ENCODE assay signal across 33 cellular contexts in the genomic region with DNA sequence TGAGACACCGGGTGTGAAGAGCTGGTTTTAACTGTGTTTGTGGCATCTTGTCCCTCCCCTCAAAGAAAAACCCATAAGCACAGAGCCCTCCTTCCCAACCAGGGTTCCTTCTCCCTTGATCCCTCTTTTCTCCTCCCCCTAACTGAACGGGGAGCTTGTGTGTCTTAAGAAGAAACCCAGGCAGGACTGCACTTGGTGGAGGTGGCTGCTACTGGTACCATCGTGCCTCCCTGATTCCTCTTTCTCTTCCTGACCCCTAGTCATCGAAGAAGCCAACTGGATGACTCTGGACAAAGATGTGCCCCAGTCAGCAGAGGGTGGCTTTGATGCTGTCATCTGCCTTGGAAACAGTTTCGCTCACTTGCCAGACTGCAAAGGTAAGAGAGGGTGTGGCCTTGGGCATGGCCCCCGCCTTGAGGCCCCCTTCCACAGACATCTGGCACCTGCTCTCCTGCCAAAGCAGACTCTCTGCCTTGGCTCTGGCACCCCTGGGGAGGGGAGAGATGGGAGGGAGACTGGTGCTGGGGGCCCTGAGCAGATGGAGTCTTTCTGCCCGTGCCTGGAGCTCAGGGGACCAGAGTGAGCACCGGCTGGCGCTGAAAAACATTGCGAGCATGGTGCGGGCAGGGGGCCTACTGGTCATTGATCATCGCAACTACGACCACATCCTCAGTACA. TPM values are rescaled to one million over a fixed set of nuclear protein-coding genes. Genes with fewer than 3 reads are reported as not detected.
DNase-seq lines count a peak whose midpoint lies in the region; ATAC-seq and TF ChIP-seq lines count a peak whose summit lies in the region.
"Had no signal": no experiment of that assay in that cellular context is flagged by ENCODE, and none has a peak within 500 bp of the region (broad histone marks: within the 10 kb centered on the region; RNA-seq: fewer than 3 reads in every experiment).

No MANE protein-coding gene starts in this region.

- H2BK15ac ChIP-seq in IMR-90 (ENCODE audit: low read depth, low read length), result no peak overlapping the region

- TF ChIP-seq CTCF in IMR-90 (conservative IDR thresholded peaks at IDR 0.05; ENCODE audit: low read depth, low read length) (no peak), RWPE1 (conservative IDR thresholded peaks at IDR 0.05; ENCODE audit: low read depth) (no peak), neural crest cell (conservative IDR thresholded peaks at IDR 0.05) (no peak)
- no peak for TF ChIP-seq CTCF in CD8-positive, alpha-beta T cell (IDR thresholded peaks at IDR 0.05)

- H3K27ac Mint-ChIP-seq in neural crest cell (ENCODE audit: unreplicated experiment), result peak overlapping the region; percentile 71
- H3K27ac Mint-ChIP-seq in CD8-positive, alpha-beta T cell, result no peak overlapping the region
- H3K27ac Mint-ChIP-seq: activated CD4-positive, alpha-beta T cell treated with anti-CD3 and anti-CD28 coated beads for 36 hours; activated T-helper 17 cell treated with anti-CD3 and anti-CD28 coated beads, Interleukin-2, amount 50 U/mL, for 72 hours; effector memory CD8-positive, alpha-beta T cell; memory B cell; T-helper 2 cell treated with Interferon-gamma antibody and Interleukin-4, amounts not matched to agents 5 μg/mL and 100 μg/mL, for 36 hours had no signal

- no TSS peak for BruUV-seq in IMR-90 (replicated peaks; lab: Mats Ljungman, UMichigan)

- H3K4ac ChIP-seq in IMR-90 (ENCODE audit: low read depth, low read length), result no peak overlapping the region

- H3K79me1 ChIP-seq in IMR-90 (ENCODE audit: low read depth in 1 of 2, low read length in 2 of 2), result peaks cover 0 to 3% of the 10 kb centered on the region in 2 experiments; a peak in 1 of 4 replicates

- peaks cover 43% of the 10 kb centered on the region for H3K27me3 Mint-ChIP-seq in neural crest cell (ENCODE audit: low read depth)
- H3K27me3 Mint-ChIP-seq in CD8-positive, alpha-beta T cell (ENCODE audit: low read depth), result no peaks in the 10 kb centered on the region
- H3K27me3 Mint-ChIP-seq: activated CD4-positive, alpha-beta T cell treated with anti-CD3 and anti-CD28 coated beads for 36 hours; activated T-helper 17 cell treated with anti-CD3 and anti-CD28 coated beads, Interleukin-2, amount 50 U/mL, for 72 hours; CD8-positive, alpha-beta memory T cell; effector memory CD8-positive, alpha-beta T cell; memory B cell had no signal

- no peak overlapping the region for H3K4me3 ChIP-seq in IMR-90 (ENCODE audit: insufficient read depth, low read depth, low read length)
- H3K4me3 ChIP-seq in CD8-positive, alpha-beta T cell (ENCODE audit: low read depth, low read length), result no peak overlapping the region
- H3K4me3 ChIP-seq: A549, coronary artery, GM12878, right atrium auricular region, smooth muscle cell, testis had no signal

- WGBS in IMR-90 (ENCODE audit: extremely low coverage in 2 of 2, insufficient read length in 1 of 2), 2 experiments, result no CpG with 5 or more reads among the region's 13 CpGs

- H2AK5ac ChIP-seq in IMR-90 (ENCODE audit: low read depth, low read length), result no peak overlapping the region

- ATAC-seq in IMR-90 (ENCODE audit: low read depth), result no peak
- no peak for ATAC-seq in GM21381 (IDR thresholded peaks at IDR 0.05; ENCODE audit: unreplicated experiment)
- ATAC-seq in CD8-positive, alpha-beta T cell, result no peak
- ATAC-seq: activated CD4-positive, alpha-beta T cell treated with anti-CD3 and anti-CD28 coated beads for 36 hours; activated T-helper 17 cell treated with anti-CD3 and anti-CD28 coated beads, Interleukin-2, amount 50 U/mL, for 72 hours; effector memory CD8-positive, alpha-beta T cell; left lobe of liver; stimulated activated naive CD8-positive, alpha-beta T cell treated with anti-CD3 and anti-CD28 coated beads, Interleukin-15, Interleukin-2, amounts not matched to agents 100 U/mL and 50 U/mL, for 24 hours had no signal

- no peaks in the 10 kb centered on the region for H3K9me3 Mint-ChIP-seq in neural crest cell
- no peaks in the 10 kb centered on the region for H3K9me3 Mint-ChIP-seq in CD8-positive, alpha-beta T cell
- H3K9me3 Mint-ChIP-seq: activated T-helper 17 cell treated with anti-CD3 and anti-CD28 coated beads, Interleukin-2, amount 50 U/mL, for 72 hours; CD8-positive, alpha-beta memory T cell; effector memory CD8-positive, alpha-beta T cell; memory B cell; T-helper 2 cell treated with Interferon-gamma antibody and Interleukin-4, amounts not matched to agents 5 μg/mL and 100 μg/mL, for 36 hours had no signal

- peaks cover 10% of the 10 kb centered on the region for H3K4me1 Mint-ChIP-seq in neural crest cell
- peaks cover 15% of the 10 kb centered on the region for H3K4me1 Mint-ChIP-seq in CD8-positive, alpha-beta T cell (ENCODE audit: low read depth)

- no peaks in the 10 kb centered on the region for H3K9me3 ChIP-seq in IMR-90 (ENCODE audit: control insufficient read depth, insufficient read depth, low read length)
- H3K9me3 ChIP-seq in CD8-positive, alpha-beta T cell (ENCODE audit: low read length), result no peaks in the 10 kb centered on the region
- H3K9me3 ChIP-seq: A549, right atrium auricular region, testis had no signal

- H4K91ac ChIP-seq in IMR-90 (ENCODE audit: insufficient read depth, low read depth, low read length), result 0 out of 2 replicates have a peak overlapping the region, but pooled peaks have one; percentile 12

- peak overlapping the region; percentile 57 for H3K4me3 Mint-ChIP-seq in neural crest cell
- H3K4me3 Mint-ChIP-seq in CD8-positive, alpha-beta T cell, result no peak overlapping the region
- H3K4me3 Mint-ChIP-seq: activated CD4-positive, alpha-beta T cell treated with anti-CD3 and anti-CD28 coated beads for 36 hours; activated T-helper 17 cell treated with anti-CD3 and anti-CD28 coated beads, Interleukin-2, amount 50 U/mL, for 72 hours; memory B cell; T-helper 2 cell treated with Interferon-gamma antibody and Interleukin-4, amounts not matched to agents 5 μg/mL and 100 μg/mL, for 36 hours had no signal

- no peak overlapping the region for H2AFZ ChIP-seq in IMR-90 (replicated peaks; ENCODE audit: low read length, poor library complexity)

- intact Hi-C loops in IMR-90 (cut with micrococcal nuclease), result no loop called here
- intact Hi-C loops in CD8-positive, alpha-beta T cell (cut with DNase I, micrococcal nuclease), result loop anchor here in 1 of 2 experiments (2.0 to 5.0 kb wide), 2 partner anchors 60 to 180 kb away; no protein-coding TSS in a partner anchor

- no peak overlapping the region for H3K14ac ChIP-seq in IMR-90 (replicated peaks; ENCODE audit: low read depth, low read length)

- H3K9ac ChIP-seq in IMR-90 (ENCODE audit: low read depth, low read length), result no peak overlapping the region

- H4K5ac ChIP-seq in IMR-90 (ENCODE audit: low read depth, low read length), result no peak overlapping the region

- dilution Hi-C loops in IMR-90 (cut with HindIII; ENCODE audit: low sequenced_read_pairs, unreplicated experiment), result no loop called here

- H3K56ac ChIP-seq in IMR-90 (ENCODE audit: extremely low read depth, insufficient read depth, low read length), result no peak overlapping the region

- CTCF ChIA-PET in IMR-90 (lab: Yijun Ruan, JAX) (no interaction called here), RWPE1 (lab: Yijun Ruan, JAX) (no interaction called here)
- CTCF ChIA-PET in CD8-positive, alpha-beta T cell (lab: Charles Lee), result interaction anchor here (1.4 kb wide), 1 partner anchor 182 kb away, joined by 7 read pairs; no protein-coding TSS in a partner anchor

- POLR2A ChIA-PET in IMR-90 (lab: Charles Lee; ENCODE audit: unreplicated experiment) (no interaction called here), RWPE1 (lab: Yijun Ruan, JAX; ENCODE audit: low non-redundant PET) (interaction anchor here (0.6 kb wide), 1 partner anchor 32 kb away, joined by 4 read pairs; no protein-coding TSS in a partner anchor)
- POLR2A ChIA-PET in CD8-positive, alpha-beta T cell (lab: Charles Lee), result interaction anchor here (2.3 kb wide), 1 partner anchor 33 kb away, joined by 7 read pairs; a partner anchor contains a TSS

- DNase-seq in NCI-H82 (lab: John Stamatoyannopoulos, UW), result peak; percentile 63
- no peak for DNase-seq in NCI-H82 treated with DMSO at 0.1 percent for 48 hours (lab: John Stamatoyannopoulos, UW; ENCODE audit: unreplicated experiment)
- DNase-seq in IMR-90, result no peak
- DNase-seq in RWPE1 (ENCODE audit: low spot score), result no peak
- DNase-seq in neural crest cell (ENCODE audit: low read depth, low spot score), result no peak
- no peak for DNase-seq in CD8-positive, alpha-beta T cell
- DNase-seq in ecto neural progenitor cell (ENCODE audit: low spot score), result no peak
- DNase-seq: activated CD4-positive, alpha-beta T cell treated with anti-CD3 and anti-CD28 coated beads for 36 hours; activated naive CD4-positive, alpha-beta T cell treated with anti-CD3 and anti-CD28 coated beads, Interleukin-2, amount 50 U/mL, for 16 hours; AML-193; CD8-positive, alpha-beta memory T cell; effector memory CD8-positive, alpha-beta T cell; erythroblast; HCEC 1CT; Kasumi-1; NCI-H1436; NCI-H2107; NCI-H526 treated with DMSO at 0.1 percent for 48 hours; SIG-M5; stimulated activated CD4-positive, alpha-beta T cell treated with anti-CD3 and anti-CD28 coated beads, Interleukin-1b, Interleukin-23, amount 100 ng/mL, for 48 hours; stimulated activated naive CD8-positive, alpha-beta T cell treated with anti-CD3 and anti-CD28 coated beads, Interleukin-15, Interleukin-2, amounts not matched to agents 100 U/mL and 50 U/mL, for 24 hours; testis had no signal

- peak overlapping the region; percentile 72 for H2AK9ac ChIP-seq in IMR-90 (replicated peaks; ENCODE audit: low read depth, low read length, poor library complexity)

- H3K27me3 ChIP-seq in IMR-90 (ENCODE audit: control insufficient read depth, insufficient read depth, low read length), result no peaks in the 10 kb centered on the region
- no peaks in the 10 kb centered on the region for H3K27me3 ChIP-seq in CD8-positive, alpha-beta T cell (ENCODE audit: insufficient read depth, low read length)
- H3K27me3 ChIP-seq: right atrium auricular region, testis had no signal

- no peaks in the 10 kb centered on the region for H4K20me1 ChIP-seq in IMR-90 (ENCODE audit: insufficient read depth, low read length)

- TF ChIP-seq RAD21 in IMR-90 (IDR thresholded peaks at IDR 0.05; ENCODE audit: low read length), result no peak

- H2BK5ac ChIP-seq in IMR-90 (ENCODE audit: low read depth, low read length, poor library complexity, severe bottlenecking), result no peak overlapping the region

- no peak overlapping the region for H3K23ac ChIP-seq in IMR-90 (ENCODE audit: low read depth, low read length)

- H3K9me1 ChIP-seq in IMR-90 (ENCODE audit: insufficient read depth, low read length), result no peaks in the 10 kb centered on the region

- H3K36me3 ChIP-seq in IMR-90 (ENCODE audit: control insufficient read depth, insufficient read depth, low read length), result peaks cover 40% of the 10 kb centered on the region
- H3K36me3 ChIP-seq in CD8-positive, alpha-beta T cell (ENCODE audit: insufficient read depth, low read length), result peaks cover 6% of the 10 kb centered on the region

- in situ Hi-C loops in IMR-90 (cut with MboI; ENCODE audit: low sequenced_read_pairs), result no loop called here

- H3K4me1 ChIP-seq in IMR-90 (ENCODE audit: control insufficient read depth, insufficient read depth, low read length), result peaks cover 7% of the 10 kb centered on the region; the same call in 1 of the 2 replicates
- peaks cover 10% of the 10 kb centered on the region for H3K4me1 ChIP-seq in CD8-positive, alpha-beta T cell (ENCODE audit: insufficient read depth, low read length)

- H3K18ac ChIP-seq in IMR-90 (ENCODE audit: low read depth, low read length), result no peak overlapping the region

- TF ChIP-seq POLR2A in IMR-90 (IDR thresholded peaks at IDR 0.05; ENCODE audit: low read depth, low read length), result no peak

- no peak overlapping the region for H2BK120ac ChIP-seq in IMR-90 (ENCODE audit: low read depth, low read length)

- H4K8ac ChIP-seq in IMR-90 (ENCODE audit: low read depth in 2 of 2, low read length in 2 of 2), result no peak overlapping the region

- no peak overlapping the region for H3K4me2 ChIP-seq in IMR-90 (ENCODE audit: low read depth, low read length)
- H3K4me2 ChIP-seq: A549, smooth muscle cell had no signal

- no peak overlapping the region for H3K27ac ChIP-seq in IMR-90 (ENCODE audit: insufficient read depth, low read length)
- peak overlapping the region; percentile 6; the same call in 1 of the 2 replicates for H3K27ac ChIP-seq in RWPE1
- H3K27ac ChIP-seq in CD8-positive, alpha-beta T cell (ENCODE audit: low read depth, low read length), result no peak overlapping the region
- H3K27ac ChIP-seq: A549, coronary artery, right atrium auricular region, testis, VCaP had no signal

- no peaks in the 10 kb centered on the region for H3K36me3 Mint-ChIP-seq in neural crest cell (ENCODE audit: low read depth)
- H3K36me3 Mint-ChIP-seq in CD8-positive, alpha-beta T cell, result peaks cover 41% of the 10 kb centered on the region

- no peak overlapping the region for H2BK20ac ChIP-seq in IMR-90 (ENCODE audit: low read depth, low read length)

RNA-seq across cellular contexts. Expression of a gene that starts 2.1 kb away (rescaled TPM):
- total RNA-seq in IMR-90 (2012; rRNA removed) (not detected in 2 replicates), neural crest cell (1.5 and 1.8 TPM in 2 replicates)
- 0.36 TPM in 1 of 2 replicates, not detected in the other for polyA plus RNA-seq in IMR-90 (2012; rRNA removed)
- 0.09 TPM in 1 of 2 replicates, not detected in the other for polyA plus RNA-seq in IMR-90 (2012; cell fraction: cytosol; rRNA removed)
- 0.96 and 1.1 TPM in 2 replicates for polyA plus RNA-seq in IMR-90 (2012; cell fraction: nucleus; rRNA removed; ENCODE audit: low replicate concordance)
- 1 to 10 TPM; 1.9 to 3.6 TPM for total RNA-seq in CD8-positive, alpha-beta T cell
- total RNA-seq: smooth muscle cell had no signal
- polyA plus RNA-seq: CD8-positive, alpha-beta memory T cell; smooth muscle cell had no signal

RNA-seq across cellular contexts. Expression of a gene that starts 16.3 kb away (rescaled TPM):
- total RNA-seq in IMR-90 (2012; rRNA removed) (9.4 and 10.6 TPM in 2 replicates), neural crest cell (21.7 and 22.5 TPM in 2 replicates)
- 9.6 and 10.4 TPM in 2 replicates for polyA plus RNA-seq in IMR-90 (2012; rRNA removed)
- 10.2 and 10.6 TPM in 2 replicates for polyA plus RNA-seq in IMR-90 (2012; cell fraction: cytosol; rRNA removed)
- polyA plus RNA-seq in IMR-90 (2012; cell fraction: nucleus; rRNA removed; ENCODE audit: low replicate concordance), result 24.1 and 53.7 TPM in 2 replicates
- 1 to 10 TPM; 6.7 to 6.8 TPM for total RNA-seq in CD8-positive, alpha-beta T cell

RNA-seq across cellular contexts. Expression of a gene that starts 21.7 kb away (rescaled TPM):
- total RNA-seq in IMR-90 (2012; rRNA removed) (60.5 and 68.8 TPM in 2 replicates), neural crest cell (67.5 and 67.6 TPM in 2 replicates)
- 50.6 and 55.6 TPM in 2 replicates for polyA plus RNA-seq in IMR-90 (2012; rRNA removed)
- polyA plus RNA-seq in IMR-90 (2012; cell fraction: cytosol; rRNA removed), result 31.1 and 55.2 TPM in 2 replicates
- 41.4 and 53.9 TPM in 2 replicates for polyA plus RNA-seq in IMR-90 (2012; cell fraction: nucleus; rRNA removed; ENCODE audit: low replicate concordance)
- 10 to 100 TPM; 14.1 to 19.5 TPM for total RNA-seq in CD8-positive, alpha-beta T cell

RNA-seq across cellular contexts. Expression of a gene that starts 33.4 kb away (rescaled TPM):
- total RNA-seq in IMR-90 (2012; rRNA removed) (13.3 and 15.3 TPM in 2 replicates), neural crest cell (61.3 and 62.6 TPM in 2 replicates)
- polyA plus RNA-seq in IMR-90 (2012; rRNA removed), result 39.2 and 39.8 TPM in 2 replicates
- 28.5 and 36.8 TPM in 2 replicates for polyA plus RNA-seq in IMR-90 (2012; cell fraction: cytosol; rRNA removed)
- 17.9 and 22.1 TPM in 2 replicates for polyA plus RNA-seq in IMR-90 (2012; cell fraction: nucleus; rRNA removed; ENCODE audit: low replicate concordance)
- 10 to 100 TPM; 43.9 to 47.4 TPM for total RNA-seq in CD8-positive, alpha-beta T cell

RNA-seq across cellular contexts. Expression of a gene that starts 46.8 kb away (rescaled TPM):
- total RNA-seq in IMR-90 (2012; rRNA removed) (not detected in 2 replicates), neural crest cell (not detected in 2 replicates)
- polyA plus RNA-seq in IMR-90 (2012; rRNA removed), result not detected in 2 replicates
- polyA plus RNA-seq in IMR-90 (2012; cell fraction: cytosol; rRNA removed), result not detected in 2 replicates
- not detected in 2 replicates for polyA plus RNA-seq in IMR-90 (2012; cell fraction: nucleus; rRNA removed; ENCODE audit: low replicate concordance)
- not detected for total RNA-seq in CD8-positive, alpha-beta T cell
- total RNA-seq: activated CD4-positive, alpha-beta T cell treated with anti-CD3 and anti-CD28 coated beads for 36 hours; activated T-helper 17 cell treated with anti-CD3 and anti-CD28 coated beads, Interleukin-2, amount 50 U/mL, for 72 hours; CD8-positive, alpha-beta memory T cell; left lobe of liver; smooth muscle cell had no signal
- polyA plus RNA-seq: A549; CD8-positive, alpha-beta memory T cell; smooth muscle cell had no signal
